9 cellular contexts compared by ENCODE assay signal in the genomic region with DNA sequence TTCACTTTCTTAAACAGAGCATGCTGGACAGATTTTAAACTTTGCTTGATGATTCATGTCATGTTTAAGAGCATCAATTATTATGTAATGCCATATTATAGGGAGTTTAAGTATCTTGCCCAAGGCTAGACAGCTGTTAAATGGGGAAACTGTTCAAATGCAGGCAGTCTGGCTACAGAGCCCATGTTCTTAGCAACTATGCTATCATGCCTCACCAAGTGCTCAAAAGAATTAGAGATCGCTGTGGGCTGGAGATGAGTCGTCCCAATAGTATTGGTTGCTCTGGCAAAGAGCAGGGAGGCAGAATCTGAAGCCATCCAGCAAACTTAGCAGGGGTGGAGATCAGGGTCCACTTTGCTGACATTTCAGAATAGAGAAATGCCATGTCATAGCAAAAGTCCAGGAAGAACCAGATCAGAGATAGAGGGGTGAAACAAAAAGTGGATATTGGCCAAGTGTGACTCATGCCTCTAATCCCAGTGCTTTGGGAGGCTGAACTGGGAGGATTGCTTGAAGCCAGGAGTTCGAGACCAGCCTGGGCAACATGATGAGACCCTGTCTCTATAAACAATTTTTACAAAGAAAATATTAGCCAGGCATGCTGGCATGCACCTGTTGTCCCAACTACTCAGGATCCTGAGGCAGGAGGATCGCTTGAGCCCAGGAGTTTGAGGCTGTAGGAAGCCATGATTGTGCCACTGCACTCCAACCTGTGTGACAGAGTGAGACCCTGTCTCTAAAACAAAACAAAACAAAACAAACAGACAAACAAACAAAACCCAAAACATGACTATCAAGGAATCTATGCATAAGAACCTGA. TPM values are rescaled to one million over a fixed set of nuclear protein-coding genes. Genes with fewer than 3 reads are reported as not detected.
DNase-seq lines count a peak whose midpoint lies in the region; ATAC-seq and TF ChIP-seq lines count a peak whose summit lies in the region.
"Had no signal": no experiment of that assay in that cellular context is flagged by ENCODE, and none has a peak within 500 bp of the region (broad histone marks: within the 10 kb centered on the region; RNA-seq: fewer than 3 reads in every experiment).

No MANE protein-coding gene starts in this region.

- H3K27me3 ChIP-seq in trophoblast cell (ENCODE audit: insufficient read depth, low read length) = no peaks in the 10 kb centered on the region
- no peaks in the 10 kb centered on the region for H3K27me3 ChIP-seq in GM23338 (ENCODE audit: insufficient read depth)

- DNase-seq in GM12865 (ENCODE audit: low read depth) (peak; percentile 3), RWPE1 (ENCODE audit: low spot score) (peak; percentile 82), fibroblast of gingiva (ENCODE audit: low read depth) (peak; percentile 45), trophoblast cell (peak; percentile 94 to 99), GM23338 (ENCODE audit: low spot score) (no peak), NCI-H526 (lab: John Stamatoyannopoulos, UW) (no peak)
- DNase-seq: activated CD8-positive, alpha-beta memory T cell treated with anti-CD3 and anti-CD28 coated beads, Interleukin-2, amount 10 ng/mL, durations not matched to agents 7 days and 5 days had no signal

- 0 out of 3 replicates have a peak, but pooled peaks cover 3% of the 10 kb centered on the region for H3K9me3 Mint-ChIP-seq in GM23338

- H4K91ac ChIP-seq in trophoblast cell (ENCODE audit: low read depth, low read length) = no peak overlapping the region

- no peak overlapping the region for H3K23ac ChIP-seq in trophoblast cell (ENCODE audit: low read length)

- no peaks in the 10 kb centered on the region; the same call in 2 of the 3 replicates for H3K4me1 Mint-ChIP-seq in GM23338

- no peak overlapping the region for H3K4me2 ChIP-seq in trophoblast cell (ENCODE audit: low read length)
- H3K4me2 ChIP-seq in GM23338 = no peak overlapping the region

- no peak overlapping the region for H3K4ac ChIP-seq in trophoblast cell (ENCODE audit: low read depth, low read length)

- H2AFZ ChIP-seq in trophoblast cell (ENCODE audit: insufficient read depth, low read length, poor library complexity) = no peak overlapping the region
- no peak overlapping the region for H2AFZ ChIP-seq in GM23338

- H4K12ac ChIP-seq in trophoblast cell (ENCODE audit: low read depth, low read length) = no peak overlapping the region

- no peak overlapping the region for H3K4me3 Mint-ChIP-seq in GM23338
- H3K4me3 Mint-ChIP-seq: activated CD8-positive, alpha-beta memory T cell treated with anti-CD3 and anti-CD28 coated beads, Interleukin-2, amount 10 ng/mL, durations not matched to agents 7 days and 5 days had no signal

- no peaks in the 10 kb centered on the region for H3K79me2 ChIP-seq in trophoblast cell (ENCODE audit: control insufficient read depth, insufficient read depth, low read length, poor library complexity)
- no peaks in the 10 kb centered on the region for H3K79me2 ChIP-seq in GM23338 (replicated peaks; ENCODE audit: insufficient read depth)

- peaks cover 3% of the 10 kb centered on the region for H3K79me1 ChIP-seq in trophoblast cell (ENCODE audit: low read length)

- no peak overlapping the region for H2AK5ac ChIP-seq in trophoblast cell (ENCODE audit: low read length)

- no peak overlapping the region for H3K27ac Mint-ChIP-seq in GM23338
- H3K27ac Mint-ChIP-seq: activated CD8-positive, alpha-beta memory T cell treated with anti-CD3 and anti-CD28 coated beads, Interleukin-2, amount 10 ng/mL, durations not matched to agents 7 days and 5 days had no signal

- H3K18ac ChIP-seq in trophoblast cell (ENCODE audit: low read length) = no peak overlapping the region

- H3K9ac ChIP-seq in trophoblast cell (ENCODE audit: low read length) = no peak overlapping the region

- peak overlapping the region; percentile 53 for H4K8ac ChIP-seq in trophoblast cell (ENCODE audit: low read depth, low read length)

- H3F3A ChIP-seq in GM23338 (replicated peaks; ENCODE audit: low read depth) = no peaks in the 10 kb centered on the region

- H3K27ac ChIP-seq in RWPE1 (peak overlapping the region; percentile 72), trophoblast cell (ENCODE audit: low read depth, low read length) (peak overlapping the region; percentile 32), GM23338 (ENCODE audit: low read depth) (no peak overlapping the region)

- ATAC-seq in HG03095 (IDR thresholded peaks at IDR 0.05; ENCODE audit: unreplicated experiment) (no peak), GM23338 (no peak), GM18517 (IDR thresholded peaks at IDR 0.05; ENCODE audit: unreplicated experiment) (no peak)
- ATAC-seq: activated CD8-positive, alpha-beta memory T cell treated with anti-CD3 and anti-CD28 coated beads, Interleukin-2, amount 10 ng/mL, durations not matched to agents 7 days and 5 days had no signal

- CTCF ChIA-PET in RWPE1 (lab: Yijun Ruan, JAX) = no interaction called here

- H2BK120ac ChIP-seq in trophoblast cell (ENCODE audit: insufficient read depth, low read length, poor library complexity) = no peak overlapping the region

- H3K9me3 ChIP-seq in trophoblast cell (ENCODE audit: insufficient read depth, low read depth, low read length) = no peaks in the 10 kb centered on the region

- H3K4me3 ChIP-seq in GM12865 (ENCODE audit: low read depth, low read length) = no peak overlapping the region
- no peak overlapping the region for H3K4me3 ChIP-seq in trophoblast cell (ENCODE audit: low read depth, low read length)
- no peak overlapping the region for H3K4me3 ChIP-seq in GM23338

- H3K4me1 ChIP-seq in trophoblast cell (ENCODE audit: control insufficient read depth in 1 of 2, insufficient read depth in 2 of 2, low read length in 2 of 2) = peaks cover 3 to 5% of the 10 kb centered on the region in 2 experiments
- H3K4me1 ChIP-seq in GM23338 (ENCODE audit: insufficient read depth) = no peaks in the 10 kb centered on the region

- no peak overlapping the region for H2BK12ac ChIP-seq in trophoblast cell (ENCODE audit: low read length)

- no peak overlapping the region for H3K14ac ChIP-seq in trophoblast cell (ENCODE audit: low read length)

- POLR2A ChIA-PET in RWPE1 (lab: Yijun Ruan, JAX; ENCODE audit: low non-redundant PET) = no interaction called here

- H3K36me3 Mint-ChIP-seq in GM23338 (ENCODE audit: low read depth) = no peaks in the 10 kb centered on the region; the same call in 2 of the 3 replicates
- H3K36me3 Mint-ChIP-seq: activated CD8-positive, alpha-beta memory T cell treated with anti-CD3 and anti-CD28 coated beads, Interleukin-2, amount 10 ng/mL, durations not matched to agents 7 days and 5 days had no signal

- WGBS in trophoblast cell (ENCODE audit: extremely low coverage, insufficient coverage, insufficient read length) = no CpG with 5 or more reads among the region's 4 CpGs

- H3K36me3 ChIP-seq in trophoblast cell (ENCODE audit: control insufficient read depth in 1 of 2, insufficient read depth in 2 of 2, low read length in 2 of 2) (no peaks in the 10 kb centered on the region), GM23338 (ENCODE audit: insufficient read depth) (no peaks in the 10 kb centered on the region)

- H2BK5ac ChIP-seq in trophoblast cell (ENCODE audit: low read depth, low read length, poor library complexity) = peak overlapping the region; percentile 52

- H3K27me3 Mint-ChIP-seq in GM23338 (ENCODE audit: insufficient read depth, low read depth, poor library complexity) = peaks cover 5% of the 10 kb centered on the region
- H3K27me3 Mint-ChIP-seq: activated CD8-positive, alpha-beta memory T cell treated with anti-CD3 and anti-CD28 coated beads, Interleukin-2, amount 10 ng/mL, durations not matched to agents 7 days and 5 days had no signal

- 0 out of 2 replicates have a peak, but pooled peaks cover 7% of the 10 kb centered on the region for H3K9me2 ChIP-seq in GM23338 (ENCODE audit: insufficient read depth)

- TF ChIP-seq CTCF in GM12865 (IDR thresholded peaks at IDR 0.05; ENCODE audit: insufficient read depth, low read depth, low read length, missing control alignments) (no peak), RWPE1 (conservative IDR thresholded peaks at IDR 0.05; ENCODE audit: low read depth) (no peak), GM23338 (conservative IDR thresholded peaks at IDR 0.05; ENCODE audit: low read depth in 2 of 2) (no peak)

- H4K20me1 ChIP-seq in GM23338 (replicated peaks; ENCODE audit: insufficient read depth) = no peaks in the 10 kb centered on the region

TF ChIP-seq in GM23338, 12 proteins besides CTCF, POLR2A, EP300 and RAD21 (continues in another document):
- TF ChIP-seq EZH2 (IDR thresholded peaks at IDR 0.05; ENCODE audit: low read depth, unreplicated experiment) (no peak), JUNB (IDR thresholded peaks at IDR 0.05; ENCODE audit: unreplicated experiment) (no peak), EZH2phosphoT487 (IDR thresholded peaks at IDR 0.05; ENCODE audit: unreplicated experiment) (no peak), ZNF331 (CRISPR knock-in tag; IDR thresholded peaks at IDR 0.05; ENCODE audit: low read depth) (no peak), POLR2AphosphoS5 (IDR thresholded peaks at IDR 0.05; ENCODE audit: low read depth) (no peak), ZNF114 (CRISPR knock-in tag; IDR thresholded peaks at IDR 0.05) (no peak), CREB1 (CRISPR knock-in tag; IDR thresholded peaks at IDR 0.05; ENCODE audit: low read depth) (no peak)
- TF ChIP-seq, protein P1, sequence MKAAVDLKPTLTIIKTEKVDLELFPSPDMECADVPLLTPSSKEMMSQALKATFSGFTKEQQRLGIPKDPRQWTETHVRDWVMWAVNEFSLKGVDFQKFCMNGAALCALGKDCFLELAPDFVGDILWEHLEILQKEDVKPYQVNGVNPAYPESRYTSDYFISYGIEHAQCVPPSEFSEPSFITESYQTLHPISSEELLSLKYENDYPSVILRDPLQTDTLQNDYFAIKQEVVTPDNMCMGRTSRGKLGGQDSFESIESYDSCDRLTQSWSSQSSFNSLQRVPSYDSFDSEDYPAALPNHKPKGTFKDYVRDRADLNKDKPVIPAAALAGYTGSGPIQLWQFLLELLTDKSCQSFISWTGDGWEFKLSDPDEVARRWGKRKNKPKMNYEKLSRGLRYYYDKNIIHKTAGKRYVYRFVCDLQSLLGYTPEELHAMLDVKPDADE (IDR thresholded peaks at IDR 0.05) = no peak

RNA-seq across cellular contexts. Expression of a gene that starts 57.8 kb away (rescaled TPM):
- polyA plus RNA-seq in trophoblast cell (2013) = 372 and 404 TPM in 2 replicates
- total RNA-seq in GM23338 (2014; rRNA removed; shearing (Covaris generic)) = 37.5 and 39.5 TPM in 2 replicates
- 18.7 and 20.1 TPM in 2 replicates for polyA plus RNA-seq in GM23338 (2016; fragmentation: Nextera tagmentation; extraction: Ambion mirVana)

Comparison
In these comparisons a context has a peak if more than half of its experiments do, and no peak if none do; other contexts are left out.
1. DNase-seq: peak in GM12865 (single experiment), RWPE1 (single experiment), fibroblast of gingiva (single experiment) and trophoblast cell (2 of 2); none in GM23338 (single experiment) and NCI-H526 (0 of 2).